7 cellular contexts compared by ENCODE assay signal in the genomic region with DNA sequence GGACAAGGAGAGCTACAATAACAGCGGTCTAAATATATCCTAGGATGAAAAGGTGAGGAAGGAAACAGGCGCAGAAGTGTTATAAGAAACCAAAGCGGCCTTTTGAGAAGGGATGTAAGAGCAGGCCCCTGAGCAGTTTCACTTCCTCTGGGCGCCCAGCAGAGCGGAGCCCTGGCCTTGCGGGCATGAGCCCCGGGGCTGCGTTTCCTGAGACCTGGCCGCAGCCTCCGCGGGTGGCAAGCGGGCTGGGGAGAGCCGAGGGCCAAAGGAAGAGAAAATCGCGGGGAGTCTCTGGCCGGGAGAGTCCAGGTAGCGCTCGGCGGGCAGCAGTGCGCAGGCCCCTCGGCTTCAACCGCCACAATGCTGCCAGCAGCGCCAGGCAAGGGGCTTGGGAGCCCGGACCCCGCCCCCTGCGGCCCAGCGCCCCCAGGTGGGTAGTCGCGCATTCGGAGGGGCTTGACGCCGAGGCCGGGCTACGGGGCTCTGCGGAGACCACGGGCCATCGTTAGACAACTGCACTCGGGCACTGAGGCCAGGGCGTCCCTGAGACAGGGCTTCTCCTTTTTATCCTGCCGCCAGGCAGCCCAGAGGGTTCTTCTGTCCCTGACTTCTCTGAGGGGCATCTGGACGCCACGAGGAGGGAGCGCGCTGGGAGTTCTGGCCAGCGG. TPM values are rescaled to one million over a fixed set of nuclear protein-coding genes. Genes with fewer than 3 reads are reported as not detected.
A peak's percentile ranks its signal among the peaks of the same experiment; 100 is the strongest.
DNase-seq lines count a peak whose midpoint lies in the region; ATAC-seq, FAIRE-seq and TF ChIP-seq lines count a peak whose summit lies in the region.

Gene BANK1 (plus strand): TSS at position 210 of the 668 bp plus-strand sequence. CDS start 151 bp downstream, at position 361.

- peak; percentile 100 for ATAC-seq in HG02763 (IDR thresholded peaks at IDR 0.05; ENCODE audit: unreplicated experiment)

- intact Hi-C loops in thyroid gland (cut with DNase I): no loop called here

- DNase-seq in GM18507 (ENCODE audit: extremely low spot score, insufficient read length, low read depth): peak; percentile 66
- peak; percentile 63 for DNase-seq in NCI-H2029 (lab: John Stamatoyannopoulos, UW)
- peak; percentile 25 for DNase-seq in activated CD8-positive, alpha-beta memory T cell treated with anti-CD3 and anti-CD28 coated beads, Interleukin-2, amount 50 U/mL, for 4 hours
- peak; percentile 45 for DNase-seq in fibroblast of gingiva (ENCODE audit: low read depth)
- DNase-seq in thyroid gland: peak; percentile 68 to 72

- H3K27ac ChIP-seq in mucosa of rectum (ENCODE audit: low read depth in 2 of 2, low read length in 2 of 2) (peak within 1 kb of the TSS; percentile 0 to 70), thyroid gland (peak within 1 kb of the TSS; percentile 94 to 97 (median 96))

- peaks cover 0 to 2% of the 10 kb centered on the region in 2 donors for H3K4me1 ChIP-seq in mucosa of rectum (ENCODE audit: control insufficient read depth in 2 of 2, insufficient read depth in 2 of 2, low read length in 2 of 2)
- H3K4me1 ChIP-seq in thyroid gland: peaks cover 0 to 5% of the 10 kb centered on the region in 2 donors

- H3K9ac ChIP-seq in mucosa of rectum (ENCODE audit: low read depth in 1 of 2, low read length in 2 of 2): peak within 1 kb of the TSS; percentile 41 to 65

- H3K9me3 ChIP-seq in mucosa of rectum (ENCODE audit: control insufficient read depth in 2 of 2, low read length in 2 of 2) (no peaks in the 10 kb centered on the region), thyroid gland (no peaks in the 10 kb centered on the region)

- TF ChIP-seq POLR2A in thyroid gland (IDR thresholded peaks at IDR 0.05): peak in 1 of 2 donors; percentile 73

- 8 to 9% methylated on average over 25 to 34 of the region's 45 CpGs for WGBS in thyroid gland, 2 donors

- H3K36me3 ChIP-seq in mucosa of rectum (ENCODE audit: control insufficient read depth in 2 of 2, insufficient read depth in 2 of 2, low read length in 2 of 2) (no peaks in the 10 kb centered on the region), thyroid gland (no peaks in the 10 kb centered on the region)

- no peaks in the 10 kb centered on the region for H3K27me3 ChIP-seq in mucosa of rectum (ENCODE audit: control insufficient read depth in 2 of 2, insufficient read depth in 2 of 2, low read length in 2 of 2)
- no peaks in the 10 kb centered on the region for H3K27me3 ChIP-seq in thyroid gland

- TF ChIP-seq CTCF in thyroid gland (IDR thresholded peaks at IDR 0.05): peak in 3 of 6 experiments; percentile 17 to 31 (median 23)

- H3K4me3 ChIP-seq in mucosa of rectum (ENCODE audit: low read length in 2 of 2) (peak within 1 kb of the TSS; percentile 58 to 68), thyroid gland (replicated peaks in 1 of 3) (peak within 1 kb of the TSS; percentile 18 to 53 (median 25))

- FAIRE-seq in GM18507 (lab: Jason Lieb, UNC): peak; percentile 95

RNA-seq across cellular contexts. Expression of gene BANK1, which starts in this region (rescaled TPM):
- 10 to 100 TPM; 15.5 to 22.8 (median 20.3) TPM for total RNA-seq in thyroid gland

Comparison
In these comparisons a context has a peak if more than half of its experiments do, and no peak if none do; other contexts are left out.
1. Peak in every context shown above with its lines: DNase-seq, ATAC-seq, H3K4me3 ChIP-seq and H3K27ac ChIP-seq.